Comparison of ENCODE assay signal across 24 cellular contexts in genomic region chr2:65404988-65405697, GRCh38. TPM values are rescaled to one million over a fixed set of nuclear protein-coding genes. Genes with fewer than 3 reads are reported as not detected.
A peak's percentile ranks its signal among the peaks of the same experiment; 100 is the strongest.
DNase-seq lines count a peak whose midpoint lies in the region; ATAC-seq and TF ChIP-seq lines count a peak whose summit lies in the region.
"Had no signal": no experiment of that assay in that cellular context is flagged by ENCODE, and none has a peak within 500 bp of the region (broad histone marks: within the 10 kb centered on the region; RNA-seq: fewer than 3 reads in every experiment).

No MANE protein-coding gene starts in this region.

- DNase-seq in NOMO-1 treated with DMSO at 0.1 percent for 48 hours (lab: John Stamatoyannopoulos, UW; ENCODE audit: unreplicated experiment) (peak; percentile 19), NOMO-1 treated with dmso at 0.1 percent for 144 hours (lab: John Stamatoyannopoulos, UW; ENCODE audit: unreplicated experiment) (no peak), sigmoid colon (no peak), DMS153 treated with DMSO at 0.1 percent for 48 hours (lab: John Stamatoyannopoulos, UW; ENCODE audit: unreplicated experiment) (no peak)
- no peak for DNase-seq in stimulated activated naive B cell treated with anti-CD40 and anti-IgM and Interleukin-4, amounts not matched to agents 10 μg/mL and 1 μg/mL and 100 μg/mL, for 72 hours
- DNase-seq: 8988T; activated naive CD4-positive, alpha-beta T cell treated with anti-CD3 and anti-CD28 coated beads for 36 hours; activated T-cell treated with anti-CD3 and anti-CD28 coated beads, Interleukin-2, amount 50 U/mL, for 4 hours; MM.1S; NCI-H1694 treated with DMSO at 0.1 percent for 48 hours; NCI-H526 treated with DMSO at 0.1 percent for 48 hours; OCI-M1; stimulated activated CD4-positive, alpha-beta T cell treated with anti-CD3 and anti-CD28 coated beads, Interleukin-2, amount 100 ng/mL, for 48 hours; stimulated activated naive CD8-positive, alpha-beta T cell treated with anti-CD3 and anti-CD28 coated beads, Interleukin-15, amount 100 ng/mL, for 72 hours; T-cell had no signal

- H3K36me3 ChIP-seq in SU-DHL-6 (ENCODE audit: low read length) = no peaks in the 10 kb centered on the region
- no peaks in the 10 kb centered on the region for H3K36me3 ChIP-seq in sigmoid colon
- H3K36me3 ChIP-seq: cardiac muscle cell, tibial nerve had no signal

- H3K27ac Mint-ChIP-seq in stimulated activated naive B cell treated with anti-CD40 and anti-IgM and Interleukin-4, amounts not matched to agents 10 μg/mL and 1 μg/mL and 100 μg/mL, for 72 hours = peak overlapping the region; percentile 33
- H3K27ac Mint-ChIP-seq: activated naive CD4-positive, alpha-beta T cell treated with anti-CD3 and anti-CD28 coated beads for 36 hours; B cell; IgD-negative memory B cell; stimulated activated naive CD8-positive, alpha-beta T cell treated with anti-CD3 and anti-CD28 coated beads, Interleukin-15, amount 100 ng/mL, for 72 hours; T-cell had no signal

- H3K9me3 ChIP-seq in SU-DHL-6 (ENCODE audit: insufficient read depth, low read length) = no peaks in the 10 kb centered on the region
- no peaks in the 10 kb centered on the region for H3K9me3 ChIP-seq in sigmoid colon
- H3K9me3 ChIP-seq: tibial nerve had no signal

- H3K4me1 Mint-ChIP-seq in stimulated activated naive B cell treated with anti-CD40 and anti-IgM and Interleukin-4, amounts not matched to agents 10 μg/mL and 1 μg/mL and 100 μg/mL, for 72 hours = peaks cover 34 to 49% of the 10 kb centered on the region in 2 donors

- H3K4me2 ChIP-seq in SU-DHL-6 (ENCODE audit: low read depth, low read length, poor library complexity, severe bottlenecking) = peak overlapping the region; percentile 47
- H3K4me2 ChIP-seq: smooth muscle cell had no signal

- H3K27me3 ChIP-seq in SU-DHL-6 (ENCODE audit: low read length) = no peaks in the 10 kb centered on the region
- H3K27me3 ChIP-seq in sigmoid colon = no peaks in the 10 kb centered on the region
- H3K27me3 ChIP-seq: cardiac muscle cell, tibial nerve had no signal

- WGBS in sigmoid colon, 2 donors = 58 to 76% methylated on average over 10 of the region's 10 CpGs

- intact Hi-C loops in sigmoid colon (cut with DNase I) = no loop called here

- ATAC-seq in HG03342 (IDR thresholded peaks at IDR 0.05; ENCODE audit: unreplicated experiment) (peak; percentile 67), GM21390 (IDR thresholded peaks at IDR 0.05; ENCODE audit: unreplicated experiment) (no peak)
- ATAC-seq in stimulated activated naive B cell treated with anti-CD40 and anti-IgM and Interleukin-4, amounts not matched to agents 10 μg/mL and 1 μg/mL and 100 μg/mL, for 72 hours (replicated peaks) = peak; percentile 91 to 95
- ATAC-seq: activated T-cell treated with anti-CD3 and anti-CD28 coated beads, Interleukin-2, amount 50 U/mL, for 4 hours; Right ventricle myocardium inferior; stimulated activated naive CD8-positive, alpha-beta T cell treated with anti-CD3 and anti-CD28 coated beads, Interleukin-15, amount 100 ng/mL, for 72 hours; T-cell had no signal

- H3K9me2 ChIP-seq in SU-DHL-6 (replicated peaks; ENCODE audit: insufficient read depth, low read length) = no peaks in the 10 kb centered on the region

- no peaks in the 10 kb centered on the region for H4K20me1 ChIP-seq in SU-DHL-6 (ENCODE audit: low read depth, low read length)

- H2AFZ ChIP-seq in SU-DHL-6 (ENCODE audit: low read depth, low read length, severe bottlenecking) = no peak overlapping the region

- H3K36me3 Mint-ChIP-seq in stimulated activated naive B cell treated with anti-CD40 and anti-IgM and Interleukin-4, amounts not matched to agents 10 μg/mL and 1 μg/mL and 100 μg/mL, for 72 hours = peaks cover 4 to 14% of the 10 kb centered on the region in 2 donors
- H3K36me3 Mint-ChIP-seq: IgD-negative memory B cell, T-cell had no signal

- no peak for TF ChIP-seq CTCF in SU-DHL-6 (IDR thresholded peaks at IDR 0.05; ENCODE audit: insufficient read depth, low read length, poor library complexity, severe bottlenecking)
- no peak for TF ChIP-seq CTCF in sigmoid colon (IDR thresholded peaks at IDR 0.05)

- TF ChIP-seq EP300 in sigmoid colon (IDR thresholded peaks at IDR 0.05) = no peak

- H3K4me3 ChIP-seq in SU-DHL-6 (ENCODE audit: insufficient read depth, low read length, poor library complexity, severe bottlenecking) (no peak overlapping the region), sigmoid colon (no peak overlapping the region)
- H3K4me3 ChIP-seq: cardiac muscle cell, smooth muscle cell, tibial nerve had no signal

- H3F3A ChIP-seq in SU-DHL-6 (ENCODE audit: insufficient read depth) = peaks cover 34% of the 10 kb centered on the region

- H3K4me3 Mint-ChIP-seq in stimulated activated naive B cell treated with anti-CD40 and anti-IgM and Interleukin-4, amounts not matched to agents 10 μg/mL and 1 μg/mL and 100 μg/mL, for 72 hours = no peak overlapping the region
- H3K4me3 Mint-ChIP-seq: activated naive CD4-positive, alpha-beta T cell treated with anti-CD3 and anti-CD28 coated beads for 36 hours; activated T-cell treated with anti-CD3 and anti-CD28 coated beads, Interleukin-2, amount 50 U/mL, for 4 hours; B cell; IgD-negative memory B cell; stimulated activated naive CD8-positive, alpha-beta T cell treated with anti-CD3 and anti-CD28 coated beads, Interleukin-15, amount 100 ng/mL, for 72 hours; T-cell had no signal

- peaks cover 92% of the 10 kb centered on the region for H3K79me2 ChIP-seq in SU-DHL-6 (ENCODE audit: insufficient read depth, low read length)

- H3K9me3 Mint-ChIP-seq in stimulated activated naive B cell treated with anti-CD40 and anti-IgM and Interleukin-4, amounts not matched to agents 10 μg/mL and 1 μg/mL and 100 μg/mL, for 72 hours = no peaks in the 10 kb centered on the region
- H3K9me3 Mint-ChIP-seq: activated naive CD4-positive, alpha-beta T cell treated with anti-CD3 and anti-CD28 coated beads for 36 hours; activated T-cell treated with anti-CD3 and anti-CD28 coated beads, Interleukin-2, amount 50 U/mL, for 4 hours; IgD-negative memory B cell; stimulated activated naive CD8-positive, alpha-beta T cell treated with anti-CD3 and anti-CD28 coated beads, Interleukin-15, amount 100 ng/mL, for 72 hours; T-cell had no signal

- H3K27me3 Mint-ChIP-seq in stimulated activated naive B cell treated with anti-CD40 and anti-IgM and Interleukin-4, amounts not matched to agents 10 μg/mL and 1 μg/mL and 100 μg/mL, for 72 hours = peaks cover 0 to 6% of the 10 kb centered on the region in 2 donors

- no peak for TF ChIP-seq POLR2A in sigmoid colon (IDR thresholded peaks at IDR 0.05)

- peak overlapping the region; percentile 34; the same call in 1 of the 2 replicates for H3K9ac ChIP-seq in SU-DHL-6 (ENCODE audit: low read length)

- H3K4me1 ChIP-seq in sigmoid colon = peaks cover 0 to 13% (median 2%) of the 10 kb centered on the region in 4 donors

- H3K27ac ChIP-seq in SU-DHL-6 (ENCODE audit: low read depth, low read length) (peak overlapping the region; percentile 83), sigmoid colon (no peak overlapping the region)
- H3K27ac ChIP-seq: tibial nerve had no signal

RNA-seq across cellular contexts. Expression of gene SPRED2, which starts 27.3 kb away (rescaled TPM):
- total RNA-seq in sigmoid colon = 10 to 100 TPM in 2 of 4 donors, 1 to 10 TPM in 2; 6.1 to 13.7 (median 11.5) TPM
- 10 to 100 TPM; 12.4 to 31.2 (median 22.2) TPM for polyA plus RNA-seq in sigmoid colon
